Comparison of ENCODE assay signal across 8 cellular contexts in the genomic region with DNA sequence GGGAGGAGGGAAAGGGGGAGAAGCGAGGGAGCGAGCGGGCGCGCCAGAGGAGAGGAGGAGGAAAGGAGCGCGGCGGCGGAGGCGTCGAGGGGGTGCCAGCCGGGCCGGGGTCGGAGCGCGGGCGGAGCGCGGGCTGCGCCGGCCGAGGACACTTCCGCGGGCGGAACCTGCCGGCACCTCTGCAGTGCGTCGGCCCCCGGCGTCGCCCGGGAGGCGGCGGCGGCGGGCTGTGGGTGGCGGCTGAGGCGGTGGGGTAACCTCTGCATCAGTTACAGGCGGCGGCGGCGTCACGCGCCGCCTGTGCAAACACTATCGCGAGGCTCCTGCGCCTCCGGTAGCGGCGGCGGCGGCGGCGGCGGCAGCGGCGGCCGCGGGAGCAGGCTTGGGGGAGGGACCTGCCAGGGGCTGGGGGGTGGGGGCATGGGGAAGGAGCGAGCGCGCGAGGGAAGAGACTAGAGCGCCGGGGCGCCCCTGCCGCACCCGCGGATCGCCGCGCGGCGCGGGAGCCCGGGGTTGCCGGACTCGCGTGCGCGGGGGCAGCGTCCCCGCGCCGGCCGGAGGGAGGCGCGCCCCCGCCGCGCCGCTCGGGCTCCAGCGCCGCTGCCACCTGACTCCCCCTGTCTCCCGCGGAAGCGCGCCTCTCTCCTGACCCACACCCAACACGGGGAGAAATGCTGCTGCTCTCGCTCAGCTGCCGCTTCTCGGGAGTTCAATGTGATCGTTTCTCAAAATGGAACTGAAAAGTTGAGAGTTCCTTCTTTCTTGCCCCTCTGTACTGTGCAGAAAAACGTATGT. TPM values are rescaled to one million over a fixed set of nuclear protein-coding genes. Genes with fewer than 3 reads are reported as not detected.
DNase-seq lines count a peak whose midpoint lies in the region; ATAC-seq and TF ChIP-seq lines count a peak whose summit lies in the region.

A gene (minus strand): TSS at position 264 of the 795 bp plus-strand sequence. CDS start 465 bp downstream, outside the sequence.

- H3K4me3 ChIP-seq in AG09309 (ENCODE audit: control insufficient read depth, low read depth, low read length): peak within 1 kb of the TSS; percentile 70

- ATAC-seq in GM18909 (IDR thresholded peaks at IDR 0.05; ENCODE audit: poor library complexity, unreplicated experiment) (peak; percentile 60), HG03159 (IDR thresholded peaks at IDR 0.05; ENCODE audit: unreplicated experiment) (peak; percentile 53), left colon (peak; percentile 85)
- peak; percentile 64 for ATAC-seq in activated CD4-positive, alpha-beta T cell treated with anti-CD3 and anti-CD28 coated beads for 36 hours

- TF ChIP-seq CTCF in AG09309 (IDR thresholded peaks at IDR 0.05; ENCODE audit: control insufficient read depth, insufficient read depth, low read depth, low read length, missing control alignments): no peak

- H3K27ac Mint-ChIP-seq in activated CD4-positive, alpha-beta T cell treated with anti-CD3 and anti-CD28 coated beads for 36 hours: peak within 1 kb of the TSS; percentile 98

- intact Hi-C loops in activated CD4-positive, alpha-beta T cell treated with anti-CD3 and anti-CD28 coated beads for 36 hours (cut with DNase I, micrococcal nuclease): loop anchor here (1.0 to 5.0 kb wide), 7 partner anchors 86 to 273 kb away; a partner anchor contains a TSS
- intact Hi-C loops in left colon (cut with DNase I, micrococcal nuclease): no loop called here

- H3K4me3 Mint-ChIP-seq in activated CD4-positive, alpha-beta T cell treated with anti-CD3 and anti-CD28 coated beads for 36 hours: peak within 1 kb of the TSS; percentile 95

- H3K27me3 Mint-ChIP-seq in activated CD4-positive, alpha-beta T cell treated with anti-CD3 and anti-CD28 coated beads for 36 hours: no peaks in the 10 kb centered on the region

- H3K36me3 Mint-ChIP-seq in activated CD4-positive, alpha-beta T cell treated with anti-CD3 and anti-CD28 coated beads for 36 hours (ENCODE audit: low read depth): peaks cover 6% of the 10 kb centered on the region

- peaks cover 54% of the 10 kb centered on the region for H3K4me1 Mint-ChIP-seq in activated CD4-positive, alpha-beta T cell treated with anti-CD3 and anti-CD28 coated beads for 36 hours

- POLR2A ChIA-PET in activated CD4-positive, alpha-beta T cell treated with anti-CD3 and anti-CD28 coated beads for 36 hours (lab: Charles Lee): interaction anchor here (0.6 to 1.2 kb wide), 2 partner anchors 106 to 176 kb away, joined by 3 read pairs; no protein-coding TSS in a partner anchor

- H3K27ac ChIP-seq in cingulate gyrus (ENCODE audit: low read depth, low read length): peak within 1 kb of the TSS; percentile 94

- DNase-seq in AG09309 (ENCODE audit: low read depth) (no peak), NCI-H446 treated with DMSO at 0.1 percent for 48 hours (lab: John Stamatoyannopoulos, UW) (peak; percentile 64), left colon (peak; percentile 81 to 85)
- DNase-seq in activated CD4-positive, alpha-beta T cell treated with anti-CD3 and anti-CD28 coated beads for 36 hours: peak; percentile 87
- peak; percentile 74 for DNase-seq in stimulated activated CD4-positive, alpha-beta T cell treated with anti-CD3 and anti-CD28 coated beads, Interleukin-1b, Interleukin-23, amount 100 ng/mL, for 48 hours

- CTCF ChIA-PET in activated CD4-positive, alpha-beta T cell treated with anti-CD3 and anti-CD28 coated beads for 36 hours (lab: Charles Lee): interaction anchor here (0.5 to 1.5 kb wide), 6 partner anchors 9 to 273 kb away, joined by 3 to 5 read pairs (median 4); a partner anchor contains a TSS

- H3K9me3 Mint-ChIP-seq in activated CD4-positive, alpha-beta T cell treated with anti-CD3 and anti-CD28 coated beads for 36 hours (ENCODE audit: low read depth): no peaks in the 10 kb centered on the region

RNA-seq across cellular contexts. Expression of the gene that starts here (rescaled TPM):
- total RNA-seq in activated CD4-positive, alpha-beta T cell treated with anti-CD3 and anti-CD28 coated beads for 36 hours: 10 to 100 TPM; 71.8 to 83.7 TPM
- 100 to 1,000 TPM in 1 of 2 donors, 10 to 100 TPM in 1; 93.9 to 101 TPM for total RNA-seq in left colon

Comparison
In these comparisons a context has a peak if more than half of its experiments do, and no peak if none do; other contexts are left out.
1. intact Hi-C loops: an anchor here in activated CD4-positive, alpha-beta T cell treated with anti-CD3 and anti-CD28 coated beads for 36 hours (1.0 to 5.0 kb wide); none called in left colon.